26 cellular contexts compared by ENCODE assay signal in the genomic region with DNA sequence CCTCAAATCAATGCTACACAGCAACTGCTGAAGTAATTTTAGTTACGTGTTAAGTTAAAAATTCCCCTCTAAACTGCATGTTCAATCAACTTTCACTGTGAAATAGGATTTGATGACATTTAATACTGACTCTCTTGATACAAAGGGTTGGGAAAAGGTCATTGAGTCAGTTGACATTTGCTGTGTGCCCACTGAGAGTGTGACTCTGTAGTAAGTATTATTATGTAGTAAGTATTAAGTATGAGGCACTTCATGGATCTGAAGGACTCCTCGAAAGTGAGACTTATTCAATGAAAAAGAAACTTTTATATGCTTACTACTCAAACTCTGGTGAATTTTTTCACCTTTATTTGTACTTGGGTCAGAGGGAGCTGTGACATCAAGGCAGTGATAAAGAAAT.
A peak's percentile ranks its signal among the peaks of the same experiment; 100 is the strongest.
DNase-seq lines count a peak whose midpoint lies in the region; ATAC-seq and FAIRE-seq lines count a peak whose summit lies in the region.
"Had no signal": no experiment of that assay in that cellular context is flagged by ENCODE, and none has a peak within 500 bp of the region (broad histone marks: within the 10 kb centered on the region; RNA-seq: fewer than 3 reads in every experiment).

No MANE protein-coding gene starts in this region.

- WGBS in small intestine, 3 donors, result 58 to 84% (median 83%) methylated on average over 2 of the region's 2 CpGs

- intact Hi-C loops in activated CD4-positive, alpha-beta T cell treated with anti-CD3 and anti-CD28 coated beads for 36 hours (cut with DNase I, micrococcal nuclease), result loop anchor here in 1 of 2 experiments (2.0 kb wide), 1 partner anchor 13 kb away; no protein-coding TSS in a partner anchor

- H3K4me1 ChIP-seq in small intestine (ENCODE audit: control insufficient read depth in 2 of 2, insufficient read depth in 1 of 2, low read depth in 1 of 2, low read length in 1 of 2), result no peaks in the 10 kb centered on the region
- H3K4me1 ChIP-seq: Caco-2 had no signal

- peak; percentile 92 for ATAC-seq in activated CD4-positive, alpha-beta T cell treated with anti-CD3 and anti-CD28 coated beads for 36 hours
- peak; percentile 76 to 80 for ATAC-seq in activated T-cell treated with anti-CD3 and anti-CD28 coated beads, Interleukin-2, amount 50 U/mL, for 72 hours (replicated peaks in 1 of 2)
- peak; percentile 96 to 98 for ATAC-seq in stimulated activated naive B cell treated with anti-CD40 and anti-IgM and Interleukin-4, amounts not matched to agents 10 μg/mL and 1 μg/mL and 100 μg/mL, for 72 hours (replicated peaks)
- ATAC-seq: GM12878 had no signal

- DNase-seq in activated CD4-positive, alpha-beta T cell treated with anti-CD3 and anti-CD28 coated beads for 36 hours, result peak; percentile 36
- DNase-seq in activated CD4-positive, alpha-beta T cell treated with anti-CD3 and anti-CD28 coated beads, Interleukin-2, amount 10 ng/mL, durations not matched to agents 7 days and 5 days, result no peak
- no peak for DNase-seq in activated T-cell treated with anti-CD3 and anti-CD28 coated beads, Interleukin-2, amount 50 U/mL, for 72 hours
- DNase-seq in activated T-cell treated with anti-CD3 and anti-CD28 coated beads, Interleukin-2, amount 50 U/mL, for 48 hours, result no peak
- DNase-seq in stimulated activated naive B cell treated with anti-CD40 and anti-IgM and Interleukin-4, amounts not matched to agents 10 μg/mL and 1 μg/mL and 100 μg/mL, for 72 hours, result peak; percentile 16
- DNase-seq in small intestine, result no peak
- no peak for DNase-seq in activated gamma-delta T cell (lab: John Stamatoyannopoulos, UW)
- DNase-seq: 8988T; Caco-2; CD4-positive, alpha-beta memory T cell; DMS 273 treated with DMSO at 0.1 percent for 48 hours; DND-41; H7; IMR-90; NCI-H1092 treated with DMSO at 0.1 percent for 48 hours; NCI-H1436 treated with DMSO at 0.1 percent for 48 hours; NCI-H1930; NCI-H226; NCI-H510A treated with DMSO at 0.1 percent for 48 hours; NCI-H748 treated with DMSO at 0.1 percent for 48 hours had no signal

- CTCF ChIA-PET in activated CD4-positive, alpha-beta T cell treated with anti-CD3 and anti-CD28 coated beads for 36 hours (lab: Charles Lee), result interaction anchor here (0.5 to 1.0 kb wide), 5 partner anchors 11 to 141 kb away, joined by 3 to 4 read pairs (median 3); no protein-coding TSS in a partner anchor
- CTCF ChIA-PET in activated CD4-positive, alpha-beta T cell treated with anti-CD3 and anti-CD28 coated beads, Interleukin-2, amount 10 ng/mL, durations not matched to agents 7 days and 5 days (lab: Charles Lee), result no interaction called here

- H3K27me3 ChIP-seq in small intestine (ENCODE audit: control insufficient read depth in 2 of 2, insufficient read depth in 2 of 2, low read length in 2 of 2), result no peaks in the 10 kb centered on the region
- H3K27me3 ChIP-seq: BLaER1 treated with 17β-estradiol and CSF1 and Interleukin-3, amounts not matched to agents 10 nM and 100 nM had no signal

- peaks cover 51% of the 10 kb centered on the region for H3K4me1 Mint-ChIP-seq in activated CD4-positive, alpha-beta T cell treated with anti-CD3 and anti-CD28 coated beads for 36 hours
- H3K4me1 Mint-ChIP-seq in activated CD4-positive, alpha-beta T cell treated with anti-CD3 and anti-CD28 coated beads, Interleukin-2, amount 10 ng/mL, durations not matched to agents 7 days and 5 days, result peaks cover 25% of the 10 kb centered on the region
- H3K4me1 Mint-ChIP-seq in activated T-cell treated with anti-CD3 and anti-CD28 coated beads, Interleukin-2, amount 50 U/mL, for 72 hours (ENCODE audit: low read depth), result peaks cover 71% of the 10 kb centered on the region
- H3K4me1 Mint-ChIP-seq in activated naive CD8-positive, alpha-beta T cell (ENCODE audit: low read depth), result peaks cover 49% of the 10 kb centered on the region
- H3K4me1 Mint-ChIP-seq in stimulated activated naive B cell treated with anti-CD40 and anti-IgM and Interleukin-4, amounts not matched to agents 10 μg/mL and 1 μg/mL and 100 μg/mL, for 72 hours, result peaks cover 21 to 30% of the 10 kb centered on the region in 2 donors

- POLR2A ChIA-PET in activated CD4-positive, alpha-beta T cell treated with anti-CD3 and anti-CD28 coated beads for 36 hours (lab: Charles Lee), result interaction anchor here (0.6 to 1.1 kb wide), 4 partner anchors 16 to 85 kb away, joined by 3 to 5 read pairs (median 4); no protein-coding TSS in a partner anchor
- POLR2A ChIA-PET in activated CD4-positive, alpha-beta T cell treated with anti-CD3 and anti-CD28 coated beads, Interleukin-2, amount 10 ng/mL, durations not matched to agents 7 days and 5 days (lab: Charles Lee), result no interaction called here

- FAIRE-seq in small intestine (lab: Jason Lieb, UNC), result no peak
- FAIRE-seq: GM12878 had no signal

- H3K9me3 ChIP-seq in small intestine (ENCODE audit: control insufficient read depth, low read depth), result no peaks in the 10 kb centered on the region
- H3K9me3 ChIP-seq: BLaER1 treated with 17β-estradiol and CSF1 and Interleukin-3, amounts not matched to agents 10 nM and 100 nM; Caco-2 had no signal

- H3K27ac ChIP-seq in small intestine (ENCODE audit: low read depth in 1 of 2, low read length in 1 of 2), result no peak overlapping the region
- H3K27ac ChIP-seq: BLaER1 treated with 17β-estradiol and CSF1 and Interleukin-3, amounts not matched to agents 10 nM and 100 nM; KMS-11; PC-9; RWPE1 had no signal

- no peak overlapping the region for H3K4me3 ChIP-seq in small intestine (ENCODE audit: low read depth in 1 of 2, low read length in 2 of 2)
- H3K4me3 ChIP-seq: BLaER1 treated with 17β-estradiol and CSF1 and Interleukin-3, amounts not matched to agents 10 nM and 100 nM; GM12878; PC-9 had no signal

- H3K36me3 ChIP-seq in small intestine (ENCODE audit: control insufficient read depth in 2 of 2, insufficient read depth in 2 of 2, low read length in 2 of 2), result no peaks in the 10 kb centered on the region
- H3K36me3 ChIP-seq: BLaER1 treated with 17β-estradiol and CSF1 and Interleukin-3, amounts not matched to agents 10 nM and 100 nM had no signal

- peak overlapping the region; percentile 53 for H3K27ac Mint-ChIP-seq in activated CD4-positive, alpha-beta T cell treated with anti-CD3 and anti-CD28 coated beads for 36 hours
- H3K27ac Mint-ChIP-seq in activated CD4-positive, alpha-beta T cell treated with anti-CD3 and anti-CD28 coated beads, Interleukin-2, amount 10 ng/mL, durations not matched to agents 7 days and 5 days, result no peak overlapping the region
- peak overlapping the region; percentile 45 for H3K27ac Mint-ChIP-seq in activated T-cell treated with anti-CD3 and anti-CD28 coated beads, Interleukin-2, amount 50 U/mL, for 72 hours
- H3K27ac Mint-ChIP-seq in activated naive CD8-positive, alpha-beta T cell, result peak overlapping the region; percentile 84
- H3K27ac Mint-ChIP-seq in stimulated activated naive B cell treated with anti-CD40 and anti-IgM and Interleukin-4, amounts not matched to agents 10 μg/mL and 1 μg/mL and 100 μg/mL, for 72 hours, result no peak overlapping the region

- no peaks in the 10 kb centered on the region for H3K27me3 Mint-ChIP-seq in activated CD4-positive, alpha-beta T cell treated with anti-CD3 and anti-CD28 coated beads for 36 hours
- no peaks in the 10 kb centered on the region for H3K27me3 Mint-ChIP-seq in activated CD4-positive, alpha-beta T cell treated with anti-CD3 and anti-CD28 coated beads, Interleukin-2, amount 10 ng/mL, durations not matched to agents 7 days and 5 days
- H3K27me3 Mint-ChIP-seq in activated T-cell treated with anti-CD3 and anti-CD28 coated beads, Interleukin-2, amount 50 U/mL, for 72 hours (ENCODE audit: low read depth), result no peaks in the 10 kb centered on the region
- no peaks in the 10 kb centered on the region for H3K27me3 Mint-ChIP-seq in activated naive CD8-positive, alpha-beta T cell
- H3K27me3 Mint-ChIP-seq in stimulated activated naive B cell treated with anti-CD40 and anti-IgM and Interleukin-4, amounts not matched to agents 10 μg/mL and 1 μg/mL and 100 μg/mL, for 72 hours, result no peaks in the 10 kb centered on the region
- H3K27me3 Mint-ChIP-seq: CD4-positive, alpha-beta memory T cell had no signal

- no peaks in the 10 kb centered on the region for H3K9me3 Mint-ChIP-seq in activated CD4-positive, alpha-beta T cell treated with anti-CD3 and anti-CD28 coated beads for 36 hours (ENCODE audit: low read depth)
- H3K9me3 Mint-ChIP-seq in activated CD4-positive, alpha-beta T cell treated with anti-CD3 and anti-CD28 coated beads, Interleukin-2, amount 10 ng/mL, durations not matched to agents 7 days and 5 days, result peaks cover 8% of the 10 kb centered on the region
- no peaks in the 10 kb centered on the region for H3K9me3 Mint-ChIP-seq in activated T-cell treated with anti-CD3 and anti-CD28 coated beads, Interleukin-2, amount 50 U/mL, for 72 hours
- H3K9me3 Mint-ChIP-seq in activated naive CD8-positive, alpha-beta T cell (ENCODE audit: low read depth), result no peaks in the 10 kb centered on the region
- H3K9me3 Mint-ChIP-seq in stimulated activated naive B cell treated with anti-CD40 and anti-IgM and Interleukin-4, amounts not matched to agents 10 μg/mL and 1 μg/mL and 100 μg/mL, for 72 hours, result no peaks in the 10 kb centered on the region
- H3K9me3 Mint-ChIP-seq: CD4-positive, alpha-beta memory T cell had no signal

- no peaks in the 10 kb centered on the region for H3K36me3 Mint-ChIP-seq in activated CD4-positive, alpha-beta T cell treated with anti-CD3 and anti-CD28 coated beads for 36 hours (ENCODE audit: low read depth)
- H3K36me3 Mint-ChIP-seq in activated CD4-positive, alpha-beta T cell treated with anti-CD3 and anti-CD28 coated beads, Interleukin-2, amount 10 ng/mL, durations not matched to agents 7 days and 5 days (ENCODE audit: low read depth), result peaks cover 2% of the 10 kb centered on the region
- no peaks in the 10 kb centered on the region for H3K36me3 Mint-ChIP-seq in activated T-cell treated with anti-CD3 and anti-CD28 coated beads, Interleukin-2, amount 50 U/mL, for 72 hours (ENCODE audit: insufficient read depth in 2 of 2)
- no peaks in the 10 kb centered on the region for H3K36me3 Mint-ChIP-seq in activated naive CD8-positive, alpha-beta T cell
- no peaks in the 10 kb centered on the region for H3K36me3 Mint-ChIP-seq in stimulated activated naive B cell treated with anti-CD40 and anti-IgM and Interleukin-4, amounts not matched to agents 10 μg/mL and 1 μg/mL and 100 μg/mL, for 72 hours
- H3K36me3 Mint-ChIP-seq: CD4-positive, alpha-beta memory T cell had no signal

- H3K4me3 Mint-ChIP-seq in activated CD4-positive, alpha-beta T cell treated with anti-CD3 and anti-CD28 coated beads for 36 hours, result no peak overlapping the region
- H3K4me3 Mint-ChIP-seq in activated CD4-positive, alpha-beta T cell treated with anti-CD3 and anti-CD28 coated beads, Interleukin-2, amount 10 ng/mL, durations not matched to agents 7 days and 5 days, result no peak overlapping the region
- peak overlapping the region in 1 of 2 donors; percentile 42 for H3K4me3 Mint-ChIP-seq in activated T-cell treated with anti-CD3 and anti-CD28 coated beads, Interleukin-2, amount 50 U/mL, for 72 hours
- H3K4me3 Mint-ChIP-seq in activated naive CD8-positive, alpha-beta T cell, result peak overlapping the region; percentile 33
- peak overlapping the region in 1 of 2 donors; percentile 22 for H3K4me3 Mint-ChIP-seq in stimulated activated naive B cell treated with anti-CD40 and anti-IgM and Interleukin-4, amounts not matched to agents 10 μg/mL and 1 μg/mL and 100 μg/mL, for 72 hours
- H3K4me3 Mint-ChIP-seq: CD4-positive, alpha-beta memory T cell had no signal

Comparison
In these comparisons a context has a peak if more than half of its experiments do, and no peak if none do; other contexts are left out.
1. DNase-seq: peak in activated CD4-positive, alpha-beta T cell treated with anti-CD3 and anti-CD28 coated beads for 36 hours (single experiment) and stimulated activated naive B cell treated with anti-CD40 and anti-IgM and Interleukin-4, amounts not matched to agents 10 μg/mL and 1 μg/mL and 100 μg/mL, for 72 hours (single experiment); none in activated CD4-positive, alpha-beta T cell treated with anti-CD3 and anti-CD28 coated beads, Interleukin-2, amount 10 ng/mL, durations not matched to agents 7 days and 5 days (single experiment), activated T-cell treated with anti-CD3 and anti-CD28 coated beads, Interleukin-2, amount 50 U/mL, for 72 hours (0 of 2), activated T-cell treated with anti-CD3 and anti-CD28 coated beads, Interleukin-2, amount 50 U/mL, for 48 hours (0 of 2), small intestine (single experiment) and activated gamma-delta T cell (single experiment).
2. H3K27ac Mint-ChIP-seq: peak in activated CD4-positive, alpha-beta T cell treated with anti-CD3 and anti-CD28 coated beads for 36 hours (single experiment), activated T-cell treated with anti-CD3 and anti-CD28 coated beads, Interleukin-2, amount 50 U/mL, for 72 hours (single experiment) and activated naive CD8-positive, alpha-beta T cell (single experiment); none in activated CD4-positive, alpha-beta T cell treated with anti-CD3 and anti-CD28 coated beads, Interleukin-2, amount 10 ng/mL, durations not matched to agents 7 days and 5 days (single experiment) and stimulated activated naive B cell treated with anti-CD40 and anti-IgM and Interleukin-4, amounts not matched to agents 10 μg/mL and 1 μg/mL and 100 μg/mL, for 72 hours (single experiment).
3. Peak in every context shown above with its lines, with median percentiles within 50 percentile points of each other: ATAC-seq.